14 cellular contexts compared by ENCODE assay signal in the genomic region with DNA sequence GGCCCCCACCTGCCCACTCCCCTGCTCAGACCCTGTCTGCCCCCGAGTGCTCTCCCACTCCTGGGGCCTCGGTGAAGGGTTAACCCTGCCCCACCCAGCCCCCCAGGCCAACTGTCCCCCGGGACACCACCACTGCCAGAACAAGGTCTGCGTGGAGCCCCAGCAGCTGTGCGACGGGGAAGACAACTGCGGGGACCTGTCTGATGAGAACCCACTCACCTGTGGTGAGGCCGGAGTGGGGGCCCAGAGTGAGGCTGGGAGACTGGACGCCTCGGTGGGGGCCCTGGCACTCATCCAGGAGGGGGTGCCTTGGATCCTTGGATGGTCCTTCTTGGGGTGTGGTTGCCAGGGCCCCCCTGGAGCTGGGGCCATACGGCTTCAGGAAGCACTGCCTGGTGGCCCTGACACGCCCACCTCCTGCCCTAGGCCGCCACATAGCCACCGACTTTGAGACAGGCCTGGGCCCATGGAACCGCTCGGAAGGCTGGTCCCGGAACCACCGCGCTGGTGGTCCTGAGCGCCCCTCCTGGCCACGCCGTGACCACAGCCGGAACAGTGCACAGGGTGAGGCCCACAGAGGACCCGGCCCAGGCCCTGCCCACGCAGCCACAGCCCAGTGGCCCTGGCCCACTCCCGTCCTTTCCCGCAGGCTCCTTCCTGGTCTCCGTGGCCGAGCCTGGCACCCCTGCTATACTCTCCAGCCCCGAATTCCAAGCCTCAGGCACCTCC. TPM values are rescaled to one million over a fixed set of nuclear protein-coding genes. Genes with fewer than 3 reads are reported as not detected.
DNase-seq lines count a peak whose midpoint lies in the region; ATAC-seq and TF ChIP-seq lines count a peak whose summit lies in the region.
"Had no signal": no experiment of that assay in that cellular context is flagged by ENCODE, and none has a peak within 500 bp of the region (broad histone marks: within the 10 kb centered on the region; RNA-seq: fewer than 3 reads in every experiment).

No MANE protein-coding gene starts in this region.

- peaks cover 14 to 91% (median 70%) of the 10 kb centered on the region in 11 experiments; a peak in 21 of 22 replicates for H4K20me1 ChIP-seq in BLaER1 treated with 17β-estradiol and CSF1 and Interleukin-3, amounts not matched to agents 10 nM and 100 nM

- no peaks in the 10 kb centered on the region for H3K36me3 Mint-ChIP-seq in T-helper 17 cell (ENCODE audit: low read depth)

- H3K27me3 ChIP-seq in BLaER1 treated with 17β-estradiol and CSF1 and Interleukin-3, amounts not matched to agents 10 nM and 100 nM: no peaks in the 10 kb centered on the region
- H3K27me3 ChIP-seq in right lobe of liver (no peaks in the 10 kb centered on the region), MG63 (no peaks in the 10 kb centered on the region), H7 (ENCODE audit: control insufficient read depth, insufficient read depth, low read length) (no peaks in the 10 kb centered on the region)
- H3K27me3 ChIP-seq: left lung, tibial nerve had no signal

- no peaks in the 10 kb centered on the region for H3K27me3 Mint-ChIP-seq in T-helper 17 cell
- H3K27me3 Mint-ChIP-seq: activated CD4-positive, alpha-beta memory T cell treated with anti-CD3 and anti-CD28 coated beads for 36 hours; stimulated activated memory B cell treated with anti-CD40 and anti-IgM and Interleukin-4, amounts not matched to agents 10 μg/mL and 1 μg/mL and 100 μg/mL, for 72 hours had no signal

- intact Hi-C loops in right lobe of liver (cut with DNase I): no loop called here

- peaks cover 9 to 43% (median 20%) of the 10 kb centered on the region in 11 experiments; a peak in 18 of 22 replicates for H3K36me3 ChIP-seq in BLaER1 treated with 17β-estradiol and CSF1 and Interleukin-3, amounts not matched to agents 10 nM and 100 nM
- H3K36me3 ChIP-seq in right lobe of liver (peaks cover 0 to 4% (median 0%) of the 10 kb centered on the region in 4 donors), MG63 (peaks cover 18% of the 10 kb centered on the region), H7 (replicated peaks; ENCODE audit: control insufficient read depth, insufficient read depth, low read length) (peaks cover 5% of the 10 kb centered on the region)

- H3K27ac ChIP-seq in BLaER1 treated with 17β-estradiol and CSF1 and Interleukin-3, amounts not matched to agents 10 nM and 100 nM: no peak overlapping the region
- no peak overlapping the region for H3K27ac ChIP-seq in right lobe of liver
- H3K27ac ChIP-seq: left lung, tibial nerve had no signal

- H3K4me1 ChIP-seq in BLaER1 treated with 17β-estradiol and CSF1 and Interleukin-3, amounts not matched to agents 10 nM and 100 nM: peaks cover 28 to 81% (median 67%) of the 10 kb centered on the region in 10 experiments
- H3K4me1 ChIP-seq in right lobe of liver: peaks cover 0 to 41% (median 20%) of the 10 kb centered on the region in 4 donors

- no peak for TF ChIP-seq CTCF in right lobe of liver (IDR thresholded peaks at IDR 0.05)

- H3K4me1 Mint-ChIP-seq in T-helper 17 cell: peaks cover 5% of the 10 kb centered on the region

- DNase-seq in T-helper 17 cell (peak; percentile 3 to 11 (median 8)), right lobe of liver (peak; percentile 31 to 58 (median 56)), MG63 (no peak), H7 (no peak)
- no peak for DNase-seq in stimulated activated naive CD4-positive, alpha-beta T cell (lab: John Stamatoyannopoulos, UW)
- DNase-seq: activated CD4-positive, alpha-beta memory T cell treated with anti-CD3 and anti-CD28 coated beads for 36 hours; GDM1; NCI-H1417; NCI-H2171 had no signal

- H3K4me3 Mint-ChIP-seq in T-helper 17 cell: no peak overlapping the region
- H3K4me3 Mint-ChIP-seq: activated CD4-positive, alpha-beta memory T cell treated with anti-CD3 and anti-CD28 coated beads for 36 hours; stimulated activated memory B cell treated with anti-CD40 and anti-IgM and Interleukin-4, amounts not matched to agents 10 μg/mL and 1 μg/mL and 100 μg/mL, for 72 hours had no signal

- H3K27ac Mint-ChIP-seq in T-helper 17 cell: no peak overlapping the region
- H3K27ac Mint-ChIP-seq: activated CD4-positive, alpha-beta memory T cell treated with anti-CD3 and anti-CD28 coated beads for 36 hours; activated T-helper 2 cell treated with anti-CD3 and anti-CD28 coated beads, Interferon-gamma antibody, Interleukin-2, Interleukin-4, amounts not matched to agents 10 μg/mL and 5 μg/mL and 100 μg/mL, durations not matched to agents 14 hours and 24 hours and 36 hours; stimulated activated memory B cell treated with anti-CD40 and anti-IgM and Interleukin-4, amounts not matched to agents 10 μg/mL and 1 μg/mL and 100 μg/mL, for 72 hours had no signal

- no peak overlapping the region for H3K4me3 ChIP-seq in BLaER1 treated with 17β-estradiol and CSF1 and Interleukin-3, amounts not matched to agents 10 nM and 100 nM
- H3K4me3 ChIP-seq in right lobe of liver (no peak overlapping the region), MG63 (no peak overlapping the region), H7 (ENCODE audit: insufficient read depth, low read depth, low read length) (no peak overlapping the region)
- H3K4me3 ChIP-seq: left lung, tibial nerve had no signal

- H3K4me2 ChIP-seq in BLaER1 treated with 17β-estradiol and CSF1 and Interleukin-3, amounts not matched to agents 10 nM and 100 nM: peak overlapping the region in 10 of 11 experiments; percentile 21 to 80 (median 51); a peak in 19 of 22 replicates

- no peak for TF ChIP-seq POLR2A in right lobe of liver (IDR thresholded peaks at IDR 0.05)

- H3K9ac ChIP-seq in BLaER1 treated with 17β-estradiol and CSF1 and Interleukin-3, amounts not matched to agents 10 nM and 100 nM: peak overlapping the region in 7 of 11 experiments; percentile 9 to 41 (median 33); a peak in 8 of 22 replicates

- H3K9me3 ChIP-seq in BLaER1 treated with 17β-estradiol and CSF1 and Interleukin-3, amounts not matched to agents 10 nM and 100 nM (replicated peaks in 1 of 11): no peaks in the 10 kb centered on the region
- H3K9me3 ChIP-seq in T-helper 17 cell (ENCODE audit: control insufficient read depth, low read length, poor library complexity, severe bottlenecking) (no peaks in the 10 kb centered on the region), right lobe of liver (no peaks in the 10 kb centered on the region), MG63 (no peaks in the 10 kb centered on the region)
- H3K9me3 ChIP-seq: left lung, tibial nerve had no signal

- WGBS in right lobe of liver (ENCODE audit: insufficient coverage, low coverage, low lambda C conversion rate, missing lambda C conversion rate): 87% methylated on average over 12 of the region's 30 CpGs

- ATAC-seq in T-helper 17 cell (no peak), right lobe of liver (no peak)
- ATAC-seq: left lung; stimulated activated memory B cell treated with anti-CD40 and anti-IgM and Interleukin-4, amounts not matched to agents 10 μg/mL and 1 μg/mL and 100 μg/mL, for 72 hours had no signal

RNA-seq across cellular contexts. Expression of a gene that starts 2.1 kb away (rescaled TPM):
- total RNA-seq in T-helper 17 cell (1 to 10 TPM; 3.4 TPM), right lobe of liver (10 to 100 TPM in 4 of 6 experiments, 1 to 10 TPM in 2; 5.7 to 27.9 (median 22.5) TPM)
- total RNA-seq in MG63 (2014; rRNA removed; shearing (Covaris generic); ENCODE audit: low replicate concordance): 0.44 and 0.63 TPM in 2 replicates
- 1.2 and 3.0 TPM in 2 replicates for total RNA-seq in H7 (2014; rRNA removed; shearing (Covaris generic))

RNA-seq across cellular contexts. Expression of a gene that starts 5.1 kb away (rescaled TPM):
- total RNA-seq in T-helper 17 cell: 10 to 100 TPM; 33.8 to 36.2 TPM
- 10 to 100 TPM; 30.5 to 66.6 (median 49.3) TPM for total RNA-seq in right lobe of liver
- 47.1 and 74.1 TPM in 2 replicates for total RNA-seq in MG63 (2014; rRNA removed; shearing (Covaris generic); ENCODE audit: low replicate concordance)
- total RNA-seq in H7 (2014; rRNA removed; shearing (Covaris generic)): 68.2 and 75.5 TPM in 2 replicates

RNA-seq across cellular contexts. Expression of a gene that starts 11.8 kb away (rescaled TPM):
- total RNA-seq in T-helper 17 cell (100 to 1,000 TPM; 212 to 224 TPM), right lobe of liver (100 to 1,000 TPM; 216 to 486 (median 227) TPM)
- 402 and 494 TPM in 2 replicates for total RNA-seq in MG63 (2014; rRNA removed; shearing (Covaris generic); ENCODE audit: low replicate concordance)
- 213 and 240 TPM in 2 replicates for total RNA-seq in H7 (2014; rRNA removed; shearing (Covaris generic))

RNA-seq across cellular contexts. Expression of a gene that starts 12.0 kb away (rescaled TPM):
- total RNA-seq in T-helper 17 cell (1 to 10 TPM; 2.9 to 3.7 TPM), right lobe of liver (1 to 10 TPM; 1.7 to 2.8 (median 2.6) TPM)
- 0.82 TPM in 1 of 2 replicates, not detected in the other for total RNA-seq in MG63 (2014; rRNA removed; shearing (Covaris generic); ENCODE audit: low replicate concordance)
- total RNA-seq in H7 (2014; rRNA removed; shearing (Covaris generic)): 0.14 and 0.52 TPM in 2 replicates

RNA-seq across cellular contexts. Expression of a gene that starts 32.0 kb away (rescaled TPM):
- total RNA-seq in T-helper 17 cell (10 to 100 TPM; 20.8 to 21.4 TPM), right lobe of liver (1 to 10 TPM; 5.8 to 8.8 (median 7.1) TPM)
- total RNA-seq in MG63 (2014; rRNA removed; shearing (Covaris generic); ENCODE audit: low replicate concordance): 27.6 and 46.5 TPM in 2 replicates
- total RNA-seq in H7 (2014; rRNA removed; shearing (Covaris generic)): 40.9 and 48.6 TPM in 2 replicates

Comparison
In these comparisons a context has a peak if more than half of its experiments do, and no peak if none do; other contexts are left out.
1. DNase-seq: peak in T-helper 17 cell (3 of 3) and right lobe of liver (3 of 3); none in MG63 (single experiment), stimulated activated naive CD4-positive, alpha-beta T cell (0 of 6) and H7 (single experiment).